9 cellular contexts compared by ENCODE assay signal in the genomic region with DNA sequence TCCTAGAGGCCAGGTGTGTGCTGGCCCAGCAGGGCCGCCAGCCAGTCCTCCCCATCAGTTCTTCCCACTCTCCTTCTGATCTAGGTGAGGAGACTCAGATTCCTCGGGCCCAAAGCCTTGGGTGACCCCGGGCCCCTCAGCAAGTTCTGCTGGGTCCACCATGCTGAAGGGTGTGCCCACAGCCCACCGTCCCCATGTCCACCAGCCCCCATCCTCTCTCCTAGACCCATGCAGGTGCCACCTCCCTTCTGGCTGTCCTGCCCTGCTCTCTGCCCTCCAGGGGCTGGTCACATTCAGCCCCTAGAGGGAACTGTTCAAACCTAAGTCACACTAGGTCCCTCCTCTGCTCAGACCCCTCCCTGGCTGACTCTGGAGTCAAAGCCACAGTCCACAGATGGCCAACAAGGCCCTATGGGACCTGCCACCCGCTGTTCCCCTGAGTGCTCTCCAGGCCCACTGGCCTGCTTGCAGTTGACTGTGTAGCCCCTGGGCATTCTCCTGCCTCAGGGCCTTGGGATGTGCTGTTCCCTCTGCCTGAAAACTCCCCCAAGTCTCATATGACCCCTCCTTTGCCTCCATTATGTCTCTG. TPM values are rescaled to one million over a fixed set of nuclear protein-coding genes. Genes with fewer than 3 reads are reported as not detected.
DNase-seq lines count a peak whose midpoint lies in the region; ATAC-seq and TF ChIP-seq lines count a peak whose summit lies in the region.
"Had no signal": no experiment of that assay in that cellular context is flagged by ENCODE, and none has a peak within 500 bp of the region (broad histone marks: within the 10 kb centered on the region; RNA-seq: fewer than 3 reads in every experiment).

No MANE protein-coding gene starts in this region.

- TF ChIP-seq CTCF in GM12872 (IDR thresholded peaks at IDR 0.05; ENCODE audit: insufficient read depth, low read depth, low read length) (peak; percentile 30; the same call in 1 of the 3 replicates), OCI-LY1 (IDR thresholded peaks at IDR 0.05; ENCODE audit: low read length) (peak; percentile 29; the same call in 1 of the 2 replicates), body of pancreas (IDR thresholded peaks at IDR 0.05) (no peak), vagina (IDR thresholded peaks at IDR 0.05) (no peak)

- peaks cover 0 to 1% (median 0%) of the 10 kb centered on the region in 3 donors for H3K27me3 Mint-ChIP-seq in immature natural killer cell (ENCODE audit: low read depth in 3 of 3)

- peak overlapping the region; percentile 53; the same call in 1 of the 2 replicates for H3K9ac ChIP-seq in OCI-LY1 (ENCODE audit: low read length)
- H3K9ac ChIP-seq: SK-N-SH had no signal

- H3K79me2 ChIP-seq in OCI-LY1 (ENCODE audit: insufficient read depth, low read length) = peaks cover 6% of the 10 kb centered on the region; the same call in 1 of the 2 replicates

- H3K9me3 ChIP-seq in OCI-LY1 (ENCODE audit: low read length) (no peaks in the 10 kb centered on the region), body of pancreas (no peaks in the 10 kb centered on the region), vagina (no peaks in the 10 kb centered on the region)
- H3K9me3 ChIP-seq: SK-N-SH had no signal

- H3K4me3 Mint-ChIP-seq in immature natural killer cell = no peak overlapping the region

- H3K4me1 ChIP-seq in OCI-LY1 (ENCODE audit: insufficient read depth, low read length, severe bottlenecking) = peaks cover 44% of the 10 kb centered on the region
- H3K4me1 ChIP-seq in body of pancreas = no peaks in the 10 kb centered on the region
- H3K4me1 ChIP-seq in vagina = peaks cover 1% of the 10 kb centered on the region

- no peaks in the 10 kb centered on the region for H3F3A ChIP-seq in OCI-LY1 (ENCODE audit: insufficient read depth, low read length)

- no peaks in the 10 kb centered on the region for H3K9me2 ChIP-seq in OCI-LY1 (ENCODE audit: low read depth, low read length)
- H3K9me2 ChIP-seq: SK-N-SH had no signal

- peak; percentile 2 for ATAC-seq in GM21367 (IDR thresholded peaks at IDR 0.05; ENCODE audit: unreplicated experiment)
- ATAC-seq in body of pancreas = no peak

- 80 to 93% methylated on average over 2 to 5 of the region's 5 CpGs for WGBS in body of pancreas, 2 donors

- no peak overlapping the region for H2AFZ ChIP-seq in OCI-LY1 (ENCODE audit: low read length)

- H3K36me3 ChIP-seq in OCI-LY1 (ENCODE audit: insufficient read depth, low read length) = peaks cover 50% of the 10 kb centered on the region; the same call in 1 of the 2 replicates
- H3K36me3 ChIP-seq in body of pancreas (replicated peaks in 1 of 2; ENCODE audit: insufficient read depth in 1 of 2, low read depth in 2 of 2) = peaks cover 0 to 7% of the 10 kb centered on the region in 2 donors
- H3K36me3 ChIP-seq in vagina = peaks cover 0 to 36% of the 10 kb centered on the region in 2 donors

- H3K4me2 ChIP-seq in OCI-LY1 (ENCODE audit: low read length) = peak overlapping the region; percentile 71
- H3K4me2 ChIP-seq: SK-N-SH had no signal

- H3K4me3 ChIP-seq in OCI-LY1 (ENCODE audit: low read depth, low read length, poor library complexity, severe bottlenecking) (peak overlapping the region; percentile 64), body of pancreas (no peak overlapping the region), vagina (no peak overlapping the region)

- peaks cover 0 to 3% (median 0%) of the 10 kb centered on the region in 3 donors for H3K36me3 Mint-ChIP-seq in immature natural killer cell

- H3K27ac ChIP-seq in OCI-LY1 (ENCODE audit: low read depth, low read length, poor library complexity, severe bottlenecking) = peak overlapping the region; percentile 92
- H3K27ac ChIP-seq in body of pancreas = no peak overlapping the region
- no peak overlapping the region for H3K27ac ChIP-seq in vagina

- H3K27me3 ChIP-seq in OCI-LY1 (ENCODE audit: insufficient read depth, low read length) (no peaks in the 10 kb centered on the region), body of pancreas (no peaks in the 10 kb centered on the region), vagina (no peaks in the 10 kb centered on the region)

- no peaks in the 10 kb centered on the region for H3K9me3 Mint-ChIP-seq in immature natural killer cell

- H4K20me1 ChIP-seq in OCI-LY1 (ENCODE audit: insufficient read depth, low read length) = no peaks in the 10 kb centered on the region

- H3K4me1 Mint-ChIP-seq in immature natural killer cell = peaks cover 0 to 2% of the 10 kb centered on the region in 2 donors

- TF ChIP-seq POLR2A in body of pancreas (IDR thresholded peaks at IDR 0.05) = no peak
- no peak for TF ChIP-seq POLR2A in vagina (IDR thresholded peaks at IDR 0.05)

- intact Hi-C loops in body of pancreas (cut with DNase I) (no loop called here), vagina (cut with DNase I) (no loop called here)

- peak overlapping the region in 4 of 6 donors; percentile 23 to 65 (median 48) for H3K27ac Mint-ChIP-seq in immature natural killer cell

- no peak for DNase-seq in immature natural killer cell
- DNase-seq in 8988T = no peak
- DNase-seq in body of pancreas = no peak
- DNase-seq in vagina (ENCODE audit: extremely low spot score in 2 of 2) = no peak
- DNase-seq: activated effector memory CD4-positive, alpha-beta T cell treated with Interleukin-2 at 50 U/mL for 16 hours; SK-N-SH had no signal

RNA-seq across cellular contexts. Expression of a gene that starts 0.9 kb away (rescaled TPM):
- not detected for polyA plus RNA-seq in immature natural killer cell
- under 1 TPM in 1 of 2 donors, not detected in 1; 0.26 TPM for total RNA-seq in body of pancreas
- not detected for total RNA-seq in vagina

RNA-seq across cellular contexts. Expression of a gene that starts 12.6 kb away (rescaled TPM):
- polyA plus RNA-seq in immature natural killer cell = 100 to 1,000 TPM in 2 of 3 donors, 10 to 100 TPM in 1; 96.4 to 159 (median 143) TPM
- total RNA-seq in body of pancreas (10 to 100 TPM; 26.7 to 35.8 TPM), vagina (93.8 TPM)

RNA-seq across cellular contexts. Expression of a gene that starts 19.2 kb away (rescaled TPM):
- polyA plus RNA-seq in immature natural killer cell = 10 to 100 TPM; 57.1 to 83.6 (median 66.8) TPM
- total RNA-seq in body of pancreas (10 to 100 TPM in 1 of 2 donors, 1 to 10 TPM in 1; 6.9 to 15.3 TPM), vagina (25.0 TPM)

RNA-seq across cellular contexts. Expression of a gene that starts 28.4 kb away (rescaled TPM):
- polyA plus RNA-seq in immature natural killer cell = 10 to 100 TPM; 18.0 to 37.0 (median 27.4) TPM
- total RNA-seq in body of pancreas (10 to 100 TPM; 13.5 to 63.6 TPM), vagina (41.5 TPM)

RNA-seq across cellular contexts. Expression of a gene that starts 52.1 kb away (rescaled TPM):
- 10 to 100 TPM; 76.9 to 99.5 (median 81.5) TPM for polyA plus RNA-seq in immature natural killer cell
- total RNA-seq in body of pancreas = 10 to 100 TPM; 19.1 to 21.5 TPM
- 44.4 TPM for total RNA-seq in vagina

Comparison
In these comparisons a context has a peak if more than half of its experiments do, and no peak if none do; other contexts are left out.
1. CTCF ChIP-seq: peak in GM12872 (single experiment) and OCI-LY1 (single experiment); none in body of pancreas (0 of 7) and vagina (0 of 3).